Comparison of ENCODE assay signal across 20 cellular contexts in the genomic region with DNA sequence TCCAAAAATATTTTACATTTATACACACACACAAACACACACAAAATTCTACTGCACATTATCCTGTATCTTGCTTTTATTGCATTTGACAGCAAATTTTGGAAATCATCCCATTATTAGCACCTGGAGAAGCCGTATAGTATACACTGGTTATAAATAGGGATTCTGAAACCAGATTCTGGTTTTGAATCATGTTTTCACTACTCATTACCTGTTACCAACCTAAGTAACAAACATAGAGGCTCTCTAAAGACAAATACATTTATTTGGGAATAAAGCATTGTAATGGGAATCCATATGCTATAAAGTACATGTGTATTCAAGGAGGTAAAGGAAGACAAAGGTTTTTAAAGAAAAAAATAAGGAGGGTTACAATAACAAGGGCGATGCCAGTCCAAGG.
DNase-seq lines count a peak whose midpoint lies in the region; ATAC-seq and TF ChIP-seq lines count a peak whose summit lies in the region.
"Had no signal": no experiment of that assay in that cellular context is flagged by ENCODE, and none has a peak within 500 bp of the region (broad histone marks: within the 10 kb centered on the region; RNA-seq: fewer than 3 reads in every experiment).

No MANE protein-coding gene starts in this region.

- peaks cover 9% of the 10 kb centered on the region for H3K27me3 Mint-ChIP-seq in activated naive CD4-positive, alpha-beta T cell treated with anti-CD3 and anti-CD28 coated beads, Interleukin-2, amount 10 ng/mL, durations not matched to agents 7 days and 5 days
- peaks cover 3% of the 10 kb centered on the region; the same call in 1 of the 2 replicates for H3K27me3 Mint-ChIP-seq in WTC11 (ENCODE audit: low read depth)
- H3K27me3 Mint-ChIP-seq in mesothelial cell of epicardium (ENCODE audit: low read depth), result no peaks in the 10 kb centered on the region

- H3K27ac Mint-ChIP-seq in activated naive CD4-positive, alpha-beta T cell treated with anti-CD3 and anti-CD28 coated beads, Interleukin-2, amount 10 ng/mL, durations not matched to agents 7 days and 5 days, result no peak overlapping the region
- H3K27ac Mint-ChIP-seq in activated naive CD4-positive, alpha-beta T cell treated with anti-CD3 and anti-CD28 coated beads, Interleukin-2, amount 50 U/mL, for 72 hours, result no peak overlapping the region
- peak overlapping the region; percentile 20 for H3K27ac Mint-ChIP-seq in WTC11
- H3K27ac Mint-ChIP-seq in mesothelial cell of epicardium, result no peak overlapping the region
- H3K27ac Mint-ChIP-seq: HFFc6 had no signal

- H3K4me3 Mint-ChIP-seq in activated naive CD4-positive, alpha-beta T cell treated with anti-CD3 and anti-CD28 coated beads, Interleukin-2, amount 10 ng/mL, durations not matched to agents 7 days and 5 days, result peak overlapping the region; percentile 41
- H3K4me3 Mint-ChIP-seq in WTC11 (no peak overlapping the region), mesothelial cell of epicardium (peak overlapping the region; percentile 9)
- H3K4me3 Mint-ChIP-seq: HFFc6 had no signal

- H3K4me1 Mint-ChIP-seq in activated naive CD4-positive, alpha-beta T cell treated with anti-CD3 and anti-CD28 coated beads, Interleukin-2, amount 10 ng/mL, durations not matched to agents 7 days and 5 days, result peaks cover 36% of the 10 kb centered on the region
- peaks cover 20% of the 10 kb centered on the region for H3K4me1 Mint-ChIP-seq in WTC11
- H3K4me1 Mint-ChIP-seq in mesothelial cell of epicardium, result peaks cover 24% of the 10 kb centered on the region

- peaks cover 3% of the 10 kb centered on the region for H3K36me3 Mint-ChIP-seq in activated naive CD4-positive, alpha-beta T cell treated with anti-CD3 and anti-CD28 coated beads, Interleukin-2, amount 10 ng/mL, durations not matched to agents 7 days and 5 days
- peaks cover 8 to 16% of the 10 kb centered on the region in 2 donors for H3K36me3 Mint-ChIP-seq in activated naive CD4-positive, alpha-beta T cell treated with anti-CD3 and anti-CD28 coated beads, Interleukin-2, amount 50 U/mL, for 72 hours
- H3K36me3 Mint-ChIP-seq in WTC11 (peaks cover 2% of the 10 kb centered on the region), mesothelial cell of epicardium (no peaks in the 10 kb centered on the region)

- H3K9me3 Mint-ChIP-seq in activated naive CD4-positive, alpha-beta T cell treated with anti-CD3 and anti-CD28 coated beads, Interleukin-2, amount 10 ng/mL, durations not matched to agents 7 days and 5 days, result no peaks in the 10 kb centered on the region
- H3K9me3 Mint-ChIP-seq in activated naive CD4-positive, alpha-beta T cell treated with anti-CD3 and anti-CD28 coated beads, Interleukin-2, amount 50 U/mL, for 72 hours, result no peaks in the 10 kb centered on the region
- H3K9me3 Mint-ChIP-seq in WTC11 (no peaks in the 10 kb centered on the region), mesothelial cell of epicardium (no peaks in the 10 kb centered on the region)
- H3K9me3 Mint-ChIP-seq: HFFc6 had no signal

- POLR2A ChIA-PET in WTC11 (lab: Charles Lee), result interaction anchor here (10.3 kb wide), 1 partner anchor 64 kb away, joined by 434 read pairs; a partner anchor contains a TSS

- no peak for TF ChIP-seq CTCF in WTC11 (IDR thresholded peaks at IDR 0.05)
- TF ChIP-seq CTCF in mesothelial cell of epicardium (IDR thresholded peaks at IDR 0.05; ENCODE audit: unreplicated experiment), result no peak

- no peak for DNase-seq in activated naive CD4-positive, alpha-beta T cell treated with anti-CD3 and anti-CD28 coated beads, Interleukin-2, amount 10 ng/mL, durations not matched to agents 7 days and 5 days
- no peak for DNase-seq in activated naive CD4-positive, alpha-beta T cell treated with anti-CD3 and anti-CD28 coated beads, Interleukin-2, amount 50 U/mL, for 72 hours (ENCODE audit: low spot score in 2 of 2)
- DNase-seq in WTC11 (ENCODE audit: low spot score), result no peak
- no peak for DNase-seq in mesothelial cell of epicardium (ENCODE audit: low spot score in 2 of 2, unreplicated experiment in 2 of 2)
- no peak for DNase-seq in ecto neural progenitor cell (ENCODE audit: low spot score)
- DNase-seq in cerebellar nuclear complex (lab: John Stamatoyannopoulos, UW), result no peak
- no peak for DNase-seq in activated CD4-positive, CD25-positive, alpha-beta regulatory T cell (lab: John Stamatoyannopoulos, UW)
- DNase-seq: Calu3, DMS79 treated with DMSO at 0.1 percent for 48 hours, GDM1, GOT3, HFFc6, KG1, NCI-H1105, NCI-H1694 treated with DMSO at 0.1 percent for 48 hours, NCI-H446 treated with DMSO at 0.1 percent for 48 hours, NCI-H748 treated with DMSO at 0.1 percent for 48 hours, Peyer's patch, SHP77 had no signal

- ATAC-seq in activated naive CD4-positive, alpha-beta T cell treated with anti-CD3 and anti-CD28 coated beads, Interleukin-2, amount 50 U/mL, for 72 hours, result no peak
- ATAC-seq in WTC11 (no peak), GM18519 (IDR thresholded peaks at IDR 0.05; ENCODE audit: low FRiP score, unreplicated experiment) (no peak)

- CTCF ChIA-PET in activated naive CD4-positive, alpha-beta T cell treated with anti-CD3 and anti-CD28 coated beads, Interleukin-2, amount 10 ng/mL, durations not matched to agents 7 days and 5 days (lab: Charles Lee), result no interaction called here
- CTCF ChIA-PET in WTC11 (lab: Charles Lee), result interaction anchor here (1.1 kb wide), 1 partner anchor 34 kb away, joined by 3 read pairs; no protein-coding TSS in a partner anchor

TF ChIP-seq in WTC11, 78 proteins besides CTCF, POLR2A, EP300 and RAD21 (continues in another document):
- TF ChIP-seq AR (CRISPR knock-in tag; IDR thresholded peaks at IDR 0.05) (no peak), NFYB (CRISPR knock-in tag; conservative IDR thresholded peaks at IDR 0.05; ENCODE audit: low read depth) (no peak), FOXJ3 (CRISPR knock-in tag; IDR thresholded peaks at IDR 0.05; ENCODE audit: borderline replicate concordance) (no peak), ZNF532 (CRISPR knock-in tag; IDR thresholded peaks at IDR 0.05; ENCODE audit: borderline replicate concordance) (no peak)
